ENCODE assay signal across 1 cellular context in the genomic region with DNA sequence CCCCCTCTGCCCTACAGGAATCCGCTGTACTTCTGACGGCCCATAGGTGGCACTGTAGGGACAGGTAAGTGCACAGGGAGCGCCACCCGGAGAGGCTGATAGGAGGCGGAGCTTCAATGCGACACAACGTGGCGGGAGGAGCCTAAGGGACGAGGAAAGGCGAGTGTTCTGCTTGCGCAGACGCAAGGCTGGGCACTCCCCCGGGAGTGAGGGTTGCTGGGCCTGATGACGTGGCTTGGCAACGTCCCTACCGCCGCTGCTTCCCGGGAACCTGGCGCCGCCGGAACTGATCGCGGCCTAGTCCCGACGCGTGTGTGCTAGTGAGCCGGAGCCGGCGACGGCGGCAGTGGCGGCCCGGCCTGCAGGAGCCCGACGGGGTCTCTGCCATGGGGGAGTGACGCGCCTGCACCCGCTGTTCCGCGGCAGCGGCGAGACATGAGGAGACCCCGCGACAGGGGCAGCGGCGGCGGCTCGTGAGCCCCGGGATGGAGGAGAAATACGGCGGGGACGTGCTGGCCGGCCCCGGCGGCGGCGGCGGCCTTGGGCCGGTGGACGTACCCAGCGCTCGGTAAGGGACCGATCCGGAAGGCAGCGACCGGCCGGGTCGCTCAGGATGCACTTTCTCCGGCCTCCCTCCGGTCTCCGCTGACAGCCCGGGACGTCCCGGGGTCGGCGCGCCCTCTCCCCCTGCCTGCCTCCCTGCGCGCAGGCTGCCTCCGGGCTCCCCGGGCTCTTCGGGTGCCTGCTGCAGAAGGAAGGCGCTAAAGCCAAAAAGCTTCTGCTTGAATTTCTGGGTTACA.
TF ChIP-seq lines count a peak whose summit lies in the region.

TSS of gene SLC30A5 (plus strand) at position 244 of the 800 bp plus-strand sequence. CDS start at position 486, 242 bp downstream.

TF ChIP-seq in K562, 482 proteins besides CTCF, POLR2A, EP300 and RAD21 (continued from another document and continues in another):
- TF ChIP-seq VEZF1 (CRISPR knock-in tag; IDR thresholded peaks at IDR 0.05) (peak; percentile 69; the same call in 1 of the 2 replicates), NR3C1 (CRISPR knock-in tag; IDR thresholded peaks at IDR 0.05) (no peak), SAFB2 (IDR thresholded peaks at IDR 0.05; ENCODE audit: borderline replicate concordance, low read depth, low read length, severe bottlenecking) (no peak), CHD1 (IDR thresholded peaks at IDR 0.05; ENCODE audit: low read length) (peak; percentile 58), UBTF (IDR thresholded peaks at IDR 0.05; ENCODE audit: borderline replicate concordance in 1 of 2, low read depth in 2 of 2, low read length in 2 of 2) (peak; percentile 84 to 90; a peak in 2 of 4 replicates), MGA (IDR thresholded peaks at IDR 0.05) (peak; percentile 67), SMAD3 (CRISPR knock-in tag; conservative IDR thresholded peaks at IDR 0.05) (no peak), FIP1L1 (IDR thresholded peaks at IDR 0.05; ENCODE audit: low read depth, low read length, poor library complexity, severe bottlenecking) (peak; percentile 69), HDAC8 (tag; IDR thresholded peaks at IDR 0.05) (peak; percentile 78; the same call in 1 of the 2 replicates), ZBED1 (IDR thresholded peaks at IDR 0.05) (peak; percentile 71; the same call in 1 of the 2 replicates), LEF1 (IDR thresholded peaks at IDR 0.05) (no peak), PCBP1 (IDR thresholded peaks at IDR 0.05; ENCODE audit: low read depth, low read length, poor library complexity, severe bottlenecking) (peak; percentile 69), TBL1XR1 (IDR thresholded peaks at IDR 0.05; ENCODE audit: low read length in 2 of 2) (peak in 1 of 2 experiments; percentile 48; a peak in 1 of 4 replicates), RBM25 (IDR thresholded peaks at IDR 0.05; ENCODE audit: low read depth, low read length, severe bottlenecking) (no peak), SMARCA4 (IDR thresholded peaks at IDR 0.05) (peak; percentile 49; the same call in 1 of the 2 replicates), MAZ (CRISPR knock-in tag; conservative IDR thresholded peaks at IDR 0.05 in 1 of 2, IDR thresholded peaks at IDR 0.05 in 1 of 2) (peak; percentile 70 to 71), CAMTA2 (CRISPR knock-in tag; conservative IDR thresholded peaks at IDR 0.05) (no peak), NFE2L1 (tag; IDR thresholded peaks at IDR 0.05; ENCODE audit: borderline replicate concordance, low read depth) (no peak), JUND (IDR thresholded peaks at IDR 0.05; ENCODE audit: borderline replicate concordance, low read depth, low read length) (peak; percentile 87), JUND (tag; IDR thresholded peaks at IDR 0.05; ENCODE audit: borderline replicate concordance, low read depth, low read length) (peak; percentile 75; the same call in 1 of the 3 replicates), ID3 (CRISPR knock-in tag; IDR thresholded peaks at IDR 0.05) (no peak), ID3 (tag; IDR thresholded peaks at IDR 0.05) (0 out of 2 replicates have a peak, but pooled peaks have one; percentile 28), ZNF511 (CRISPR knock-in tag; IDR thresholded peaks at IDR 0.05) (peak; percentile 89)
- TF ChIP-seq, protein P1, sequence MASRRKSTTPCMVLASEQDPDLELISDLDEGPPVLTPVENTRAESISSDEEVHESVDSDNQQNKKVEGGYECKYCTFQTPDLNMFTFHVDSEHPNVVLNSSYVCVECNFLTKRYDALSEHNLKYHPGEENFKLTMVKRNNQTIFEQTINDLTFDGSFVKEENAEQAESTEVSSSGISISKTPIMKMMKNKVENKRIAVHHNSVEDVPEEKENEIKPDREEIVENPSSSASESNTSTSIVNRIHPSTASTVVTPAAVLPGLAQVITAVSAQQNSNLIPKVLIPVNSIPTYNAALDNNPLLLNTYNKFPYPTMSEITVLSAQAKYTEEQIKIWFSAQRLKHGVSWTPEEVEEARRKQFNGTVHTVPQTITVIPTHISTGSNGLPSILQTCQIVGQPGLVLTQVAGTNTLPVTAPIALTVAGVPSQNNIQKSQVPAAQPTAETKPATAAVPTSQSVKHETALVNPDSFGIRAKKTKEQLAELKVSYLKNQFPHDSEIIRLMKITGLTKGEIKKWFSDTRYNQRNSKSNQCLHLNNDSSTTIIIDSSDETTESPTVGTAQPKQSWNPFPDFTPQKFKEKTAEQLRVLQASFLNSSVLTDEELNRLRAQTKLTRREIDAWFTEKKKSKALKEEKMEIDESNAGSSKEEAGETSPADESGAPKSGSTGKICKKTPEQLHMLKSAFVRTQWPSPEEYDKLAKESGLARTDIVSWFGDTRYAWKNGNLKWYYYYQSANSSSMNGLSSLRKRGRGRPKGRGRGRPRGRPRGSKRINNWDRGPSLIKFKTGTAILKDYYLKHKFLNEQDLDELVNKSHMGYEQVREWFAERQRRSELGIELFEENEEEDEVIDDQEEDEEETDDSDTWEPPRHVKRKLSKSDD (conservative IDR thresholded peaks at IDR 0.05; ENCODE audit: low read length), result no peak
- TF ChIP-seq, protein P2, sequence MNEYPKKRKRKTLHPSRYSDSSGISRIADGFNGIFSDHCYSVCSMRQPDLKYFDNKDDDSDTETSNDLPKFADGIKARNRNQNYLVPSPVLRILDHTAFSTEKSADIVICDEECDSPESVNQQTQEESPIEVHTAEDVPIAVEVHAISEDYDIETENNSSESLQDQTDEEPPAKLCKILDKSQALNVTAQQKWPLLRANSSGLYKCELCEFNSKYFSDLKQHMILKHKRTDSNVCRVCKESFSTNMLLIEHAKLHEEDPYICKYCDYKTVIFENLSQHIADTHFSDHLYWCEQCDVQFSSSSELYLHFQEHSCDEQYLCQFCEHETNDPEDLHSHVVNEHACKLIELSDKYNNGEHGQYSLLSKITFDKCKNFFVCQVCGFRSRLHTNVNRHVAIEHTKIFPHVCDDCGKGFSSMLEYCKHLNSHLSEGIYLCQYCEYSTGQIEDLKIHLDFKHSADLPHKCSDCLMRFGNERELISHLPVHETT (CRISPR knock-in tag; conservative IDR thresholded peaks at IDR 0.05 in 1 of 2, IDR thresholded peaks at IDR 0.05 in 1 of 2), result peak in 1 of 2 experiments; percentile 92; a peak in 2 of 4 replicates
- TF ChIP-seq, protein P3, sequence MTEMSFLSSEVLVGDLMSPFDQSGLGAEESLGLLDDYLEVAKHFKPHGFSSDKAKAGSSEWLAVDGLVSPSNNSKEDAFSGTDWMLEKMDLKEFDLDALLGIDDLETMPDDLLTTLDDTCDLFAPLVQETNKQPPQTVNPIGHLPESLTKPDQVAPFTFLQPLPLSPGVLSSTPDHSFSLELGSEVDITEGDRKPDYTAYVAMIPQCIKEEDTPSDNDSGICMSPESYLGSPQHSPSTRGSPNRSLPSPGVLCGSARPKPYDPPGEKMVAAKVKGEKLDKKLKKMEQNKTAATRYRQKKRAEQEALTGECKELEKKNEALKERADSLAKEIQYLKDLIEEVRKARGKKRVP (CRISPR knock-in tag; IDR thresholded peaks at IDR 0.05), result no peak
